In the genomic region with DNA sequence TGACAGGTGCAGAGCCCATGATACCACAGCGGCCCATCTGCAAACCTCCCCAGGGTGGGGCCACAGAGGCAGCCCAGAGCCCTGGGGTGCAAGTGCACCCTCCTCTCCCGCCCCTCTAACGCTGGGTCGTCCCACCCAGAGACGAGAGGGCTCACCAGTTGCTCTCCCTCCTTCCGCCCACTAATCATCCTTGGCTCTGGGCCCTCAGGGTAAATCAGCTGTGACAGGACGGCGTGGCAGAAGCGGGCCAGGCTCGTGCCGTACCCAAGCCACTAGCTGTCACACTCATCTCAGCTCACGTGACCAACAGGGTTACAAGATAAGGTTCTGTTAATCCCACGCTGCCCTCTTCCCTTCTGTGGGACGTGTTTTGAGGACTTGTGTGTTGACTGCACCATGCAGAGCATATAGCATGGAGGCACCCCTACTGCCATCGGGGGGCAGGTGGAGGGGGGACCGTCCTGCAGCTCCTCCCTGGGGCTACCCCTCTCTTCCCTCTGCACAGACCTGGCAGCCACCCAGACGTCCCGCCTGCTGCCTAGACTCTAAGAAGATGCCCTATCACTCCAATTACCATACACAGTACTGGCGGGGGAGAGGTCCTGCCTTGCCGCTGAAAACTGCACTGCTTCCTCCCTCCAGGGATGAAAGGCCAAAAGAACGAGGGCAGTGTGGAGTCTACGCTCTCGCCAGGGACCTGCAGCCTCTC, we compare ENCODE assay signal across 8 cellular contexts. TPM values are rescaled to one million over a fixed set of nuclear protein-coding genes. Genes with fewer than 3 reads are reported as not detected.
DNase-seq lines count a peak whose midpoint lies in the region; ATAC-seq and TF ChIP-seq lines count a peak whose summit lies in the region.

No MANE protein-coding gene starts in this region.

- intact Hi-C loops in Panc1 (cut with micrococcal nuclease; ENCODE audit: unreplicated experiment) (no loop called here), head of caudate nucleus (cut with DNase I) (no loop called here), psoas muscle (cut with DNase I) (no loop called here)

- CTCF ChIA-PET in Panc1 (lab: Charles Lee) = interaction anchor here (1.0 to 1.6 kb wide), 2 partner anchors 13 to 45 kb away, joined by 3 to 11 read pairs; no protein-coding TSS in a partner anchor

- H3K27me3 ChIP-seq in Panc1 (ENCODE audit: control insufficient read depth, insufficient read depth, low read length) (no peaks in the 10 kb centered on the region), psoas muscle (ENCODE audit: insufficient read depth in 3 of 3, low read length in 2 of 3) (no peaks in the 10 kb centered on the region)

- ATAC-seq in HG03342 (IDR thresholded peaks at IDR 0.05; ENCODE audit: unreplicated experiment) = peak; percentile 29
- peak; percentile 62 for ATAC-seq in Panc1
- peak; percentile 62 to 76 (median 72) for ATAC-seq in psoas muscle

- H3K9me3 ChIP-seq in Panc1 (ENCODE audit: control insufficient read depth, insufficient read depth, low read depth, low read length) = no peaks in the 10 kb centered on the region
- H3K9me3 ChIP-seq in psoas muscle = no peaks in the 10 kb centered on the region

- POLR2A ChIA-PET in Panc1 (lab: Charles Lee) = interaction anchor here (1.1 kb wide), 1 partner anchor 14 kb away, joined by 3 read pairs; no protein-coding TSS in a partner anchor

- H3K36me3 ChIP-seq in Panc1 (ENCODE audit: control insufficient read depth, insufficient read depth, low read length) = no peaks in the 10 kb centered on the region
- H3K36me3 ChIP-seq in psoas muscle (ENCODE audit: insufficient read depth in 1 of 2, low read depth in 1 of 2) = no peaks in the 10 kb centered on the region

- TF ChIP-seq CTCF in Panc1 (IDR thresholded peaks at IDR 0.05) = no peak
- no peak for TF ChIP-seq CTCF in psoas muscle (IDR thresholded peaks at IDR 0.05)

- H3K4me1 ChIP-seq in Panc1 (ENCODE audit: control insufficient read depth, insufficient read depth, low read length) (peaks cover 55% of the 10 kb centered on the region), psoas muscle (peaks cover 12% of the 10 kb centered on the region)

- in situ Hi-C loops in Panc1 (cut with HindIII; ENCODE audit: low pct_unique_long_range_greater_than_20kb, low sequenced_read_pairs) = no loop called here

- WGBS in psoas muscle, 3 donors = 3 to 10% (median 7%) methylated on average over 20 to 23 of the region's 23 CpGs

- peak overlapping the region; percentile 71 for H3K27ac ChIP-seq in Panc1 (ENCODE audit: low read length)
- peak overlapping the region; percentile 93 for H3K27ac ChIP-seq in psoas muscle

- H3K4me3 ChIP-seq in Panc1 (ENCODE audit: low read depth in 2 of 2, low read length in 2 of 2) (peak overlapping the region; percentile 52 to 63), psoas muscle (peak overlapping the region; percentile 73)

- BruUV-seq in Panc1 (replicated peaks; lab: Mats Ljungman, UMichigan) = no TSS peak

- DNase-seq in NCI-H2081 (lab: John Stamatoyannopoulos, UW) = peak; percentile 53 to 67
- DNase-seq in NCI-H2081 treated with DMSO at 0.1 percent for 48 hours (lab: John Stamatoyannopoulos, UW) = no peak
- no peak for DNase-seq in Panc1 (ENCODE audit: low read depth, low spot score)
- peak; percentile 52 for DNase-seq in activated effector memory CD4-positive, alpha-beta T cell treated with Interleukin-2 at 50 U/mL for 16 hours
- DNase-seq in head of caudate nucleus = peak in 23 of 42 donors; percentile 21 to 77 (median 52)
- peak; percentile 76 to 94 for DNase-seq in psoas muscle
- no peak for DNase-seq in inferior parietal cortex (ENCODE audit: extremely low spot score)

RNA-seq across cellular contexts. Expression of a gene that starts 0.5 kb away (rescaled TPM):
- total RNA-seq in Panc1 (2021; ENCODE audit: unreplicated experiment) = 72.3 TPM
- polyA plus RNA-seq in Panc1 (2012; ENCODE audit: insufficient read length) = 89.5 TPM
- 100 to 1,000 TPM in 1 of 4 donors, 10 to 100 TPM in 3; 41.7 to 322 (median 77.6) TPM for total RNA-seq in psoas muscle
- polyA plus RNA-seq in psoas muscle = 10 to 100 TPM; 37.1 to 67.1 (median 52.2) TPM

Comparison
In these comparisons a context has a peak if more than half of its experiments do, and no peak if none do; other contexts are left out.
1. DNase-seq: peak in NCI-H2081 (2 of 2), activated effector memory CD4-positive, alpha-beta T cell treated with Interleukin-2 at 50 U/mL for 16 hours (single experiment), head of caudate nucleus (23 of 42) and psoas muscle (2 of 2); none in NCI-H2081 treated with DMSO at 0.1 percent for 48 hours (single experiment), Panc1 (single experiment) and inferior parietal cortex (single experiment).
2. Peak in every context shown above with its lines, with median percentiles within 50 percentile points of each other: ATAC-seq.